11 cellular contexts compared by ENCODE assay signal in genomic region chr2:70596739-70597138, GRCh38. TPM values are rescaled to one million over a fixed set of nuclear protein-coding genes. Genes with fewer than 3 reads are reported as not detected.
DNase-seq lines count a peak whose midpoint lies in the region; ATAC-seq and TF ChIP-seq lines count a peak whose summit lies in the region.
"Had no signal": no experiment of that assay in that cellular context is flagged by ENCODE, and none has a peak within 500 bp of the region (broad histone marks: within the 10 kb centered on the region; RNA-seq: fewer than 3 reads in every experiment).

No MANE protein-coding gene starts in this region.

- no peaks in the 10 kb centered on the region for H3K36me3 ChIP-seq in trophoblast cell (ENCODE audit: control insufficient read depth in 1 of 2, insufficient read depth in 2 of 2, low read length in 2 of 2)
- no peaks in the 10 kb centered on the region for H3K36me3 ChIP-seq in CD8-positive, alpha-beta T cell (ENCODE audit: insufficient read depth, low read length)
- H3K36me3 ChIP-seq: tibial artery had no signal

- peak overlapping the region; percentile 16 for H2BK5ac ChIP-seq in trophoblast cell (ENCODE audit: low read depth, low read length, poor library complexity)

- H2AFZ ChIP-seq in trophoblast cell (ENCODE audit: insufficient read depth, low read length, poor library complexity), result peak overlapping the region; percentile 17

- no peak overlapping the region for H3K4me3 Mint-ChIP-seq in brain
- no peak overlapping the region for H3K4me3 Mint-ChIP-seq in CD8-positive, alpha-beta T cell

- no peak overlapping the region for H4K8ac ChIP-seq in trophoblast cell (ENCODE audit: low read depth, low read length)

- no peaks in the 10 kb centered on the region for H3K36me3 Mint-ChIP-seq in brain
- H3K36me3 Mint-ChIP-seq in CD8-positive, alpha-beta T cell, result no peaks in the 10 kb centered on the region

- no peak overlapping the region for H3K9ac ChIP-seq in trophoblast cell (ENCODE audit: low read length)

- H2BK12ac ChIP-seq in trophoblast cell (ENCODE audit: low read length), result no peak overlapping the region

- H3K79me2 ChIP-seq in trophoblast cell (ENCODE audit: control insufficient read depth, insufficient read depth, low read length, poor library complexity), result no peaks in the 10 kb centered on the region

- no peak overlapping the region for H3K4me3 ChIP-seq in trophoblast cell (ENCODE audit: low read depth, low read length)
- H3K4me3 ChIP-seq in CD8-positive, alpha-beta T cell (ENCODE audit: low read depth, low read length), result no peak overlapping the region
- H3K4me3 ChIP-seq: tibial artery had no signal

- DNase-seq in NCI-H2227 (lab: John Stamatoyannopoulos, UW; ENCODE audit: unreplicated experiment), result peak; percentile 39
- DNase-seq in NCI-H2227 treated with DMSO at 0.1 percent for 48 hours (lab: John Stamatoyannopoulos, UW), result no peak
- peak; percentile 59 for DNase-seq in LHCN-M2 (ENCODE audit: low read depth)
- no peak for DNase-seq in trophoblast cell
- no peak for DNase-seq in NCI-H226
- no peak for DNase-seq in CD8-positive, alpha-beta T cell
- DNase-seq: NK-92 treated with Interleukin-12 subunit alpha and Interleukin-12 subunit beta, amount 100 ng/mL, for 24 hours; tibial artery had no signal

- no peaks in the 10 kb centered on the region for H3K79me1 ChIP-seq in trophoblast cell (ENCODE audit: low read length)

- no peak overlapping the region for H3K4me2 ChIP-seq in trophoblast cell (ENCODE audit: low read length)

- peaks cover 16% of the 10 kb centered on the region for H3K4me1 Mint-ChIP-seq in brain
- no peaks in the 10 kb centered on the region for H3K4me1 Mint-ChIP-seq in CD8-positive, alpha-beta T cell (ENCODE audit: low read depth)

- H3K27ac Mint-ChIP-seq in brain, result peak overlapping the region in 4 of 5 experiments; percentile 64 to 87 (median 66)
- H3K27ac Mint-ChIP-seq in CD8-positive, alpha-beta T cell, result no peak overlapping the region

- H4K12ac ChIP-seq in trophoblast cell (ENCODE audit: low read depth, low read length), result no peak overlapping the region

- peak overlapping the region; percentile 53 for H3K14ac ChIP-seq in trophoblast cell (ENCODE audit: low read length)

- POLR2A ChIA-PET in CD8-positive, alpha-beta T cell (lab: Charles Lee), result no interaction called here

- H3K4me1 ChIP-seq in trophoblast cell (ENCODE audit: control insufficient read depth in 1 of 2, insufficient read depth in 2 of 2, low read length in 2 of 2), result peaks cover 0 to 2% of the 10 kb centered on the region in 2 experiments
- H3K4me1 ChIP-seq in CD8-positive, alpha-beta T cell (ENCODE audit: insufficient read depth, low read length), result no peaks in the 10 kb centered on the region
- H3K4me1 ChIP-seq: tibial artery had no signal

- H3K27ac ChIP-seq in trophoblast cell (ENCODE audit: low read depth, low read length), result no peak overlapping the region
- no peak overlapping the region for H3K27ac ChIP-seq in CD8-positive, alpha-beta T cell (ENCODE audit: low read depth, low read length)
- H3K27ac ChIP-seq: tibial artery had no signal

- intact Hi-C loops in CD8-positive, alpha-beta T cell (cut with DNase I, micrococcal nuclease), result no loop called here

- H3K9me3 ChIP-seq in trophoblast cell (ENCODE audit: insufficient read depth, low read depth, low read length), result no peaks in the 10 kb centered on the region
- no peaks in the 10 kb centered on the region for H3K9me3 ChIP-seq in CD8-positive, alpha-beta T cell (ENCODE audit: low read length)

- peak overlapping the region; percentile 15 for H4K91ac ChIP-seq in trophoblast cell (ENCODE audit: low read depth, low read length)

- peaks cover 7% of the 10 kb centered on the region for H3K27me3 Mint-ChIP-seq in brain
- H3K27me3 Mint-ChIP-seq in CD8-positive, alpha-beta T cell (ENCODE audit: low read depth), result peaks cover 2% of the 10 kb centered on the region

- H3K27me3 ChIP-seq in trophoblast cell (ENCODE audit: insufficient read depth, low read length), result no peaks in the 10 kb centered on the region
- no peaks in the 10 kb centered on the region for H3K27me3 ChIP-seq in CD8-positive, alpha-beta T cell (ENCODE audit: insufficient read depth, low read length)
- H3K27me3 ChIP-seq: tibial artery had no signal

- H3K23ac ChIP-seq in trophoblast cell (ENCODE audit: low read length), result no peak overlapping the region

- WGBS in trophoblast cell (ENCODE audit: extremely low coverage, insufficient coverage, insufficient read length), result no CpG with 5 or more reads among the region's 7 CpGs

- TF ChIP-seq CTCF in brain (conservative IDR thresholded peaks at IDR 0.05), result no peak
- TF ChIP-seq CTCF in CD8-positive, alpha-beta T cell (IDR thresholded peaks at IDR 0.05), result no peak

- H3K4ac ChIP-seq in trophoblast cell (ENCODE audit: low read depth, low read length), result no peak overlapping the region

- no peak for ATAC-seq in CD8-positive, alpha-beta T cell
- ATAC-seq in HG03039 (IDR thresholded peaks at IDR 0.05; ENCODE audit: unreplicated experiment), result no peak
- ATAC-seq: activated CD4-positive, CD25-positive, alpha-beta regulatory T cell treated with anti-CD3 and anti-CD28 coated beads, Interleukin-2, amount 50 U/mL, for 24 hours had no signal

- no peak overlapping the region for H3K18ac ChIP-seq in trophoblast cell (ENCODE audit: low read length)

- H2AK5ac ChIP-seq in trophoblast cell (ENCODE audit: low read length), result no peak overlapping the region

- CTCF ChIA-PET in CD8-positive, alpha-beta T cell (lab: Charles Lee), result no interaction called here

- peak overlapping the region; percentile 18 for H2BK120ac ChIP-seq in trophoblast cell (ENCODE audit: insufficient read depth, low read length, poor library complexity)

- H3K9me3 Mint-ChIP-seq in brain, result peaks cover 8 to 19% (median 11%) of the 10 kb centered on the region in 5 experiments
- peaks cover 2% of the 10 kb centered on the region for H3K9me3 Mint-ChIP-seq in CD8-positive, alpha-beta T cell

RNA-seq across cellular contexts. Expression of gene TGFA, which starts 43.1 kb away (rescaled TPM):
- total RNA-seq in LHCN-M2 (2014; rRNA removed), result not detected in 2 replicates
- polyA plus RNA-seq in LHCN-M2 (2012), result not detected
- polyA plus RNA-seq in brain (ENCODE audit: insufficient read depth, low read depth, low replicate concordance), result 5.3 TPM
- 0.04 and 0.10 TPM in 2 replicates for polyA plus RNA-seq in trophoblast cell (2013)
- 1 to 10 TPM in 1 of 2 experiments, under 1 TPM in 1; 0.58 to 1.0 TPM for total RNA-seq in CD8-positive, alpha-beta T cell

Comparison
In these comparisons a context has a peak if more than half of its experiments do, and no peak if none do; other contexts are left out.
1. DNase-seq: peak in NCI-H2227 (single experiment) and LHCN-M2 (single experiment); none in NCI-H2227 treated with DMSO at 0.1 percent for 48 hours (single experiment), trophoblast cell (0 of 2), NCI-H226 (single experiment) and CD8-positive, alpha-beta T cell (0 of 7).